In genomic region chr18:14501894-14502293, GRCh38 we compare ENCODE assay signal across 6 cellular contexts. TPM values are rescaled to one million over a fixed set of nuclear protein-coding genes. Genes with fewer than 3 reads are reported as not detected.
"Had no signal": no experiment of that assay in that cellular context is flagged by ENCODE, and none has a peak within 500 bp of the region (broad histone marks: within the 10 kb centered on the region; RNA-seq: fewer than 3 reads in every experiment).

No MANE protein-coding gene starts in this region.

RNA-seq across cellular contexts. Expression of gene POTEC, which starts 41.5 kb away (rescaled TPM):
- total RNA-seq: LHCN-M2, MCF 10A, NCI-H460, Peyer's patch, Right ventricle myocardium superior, SJSA1 had no signal
